Comparison of ENCODE assay signal across 1 cellular context in genomic region chr4:80189581-80189955, GRCh38.
TF ChIP-seq lines count a peak whose summit lies in the region.

No MANE protein-coding gene starts in this region.

TF ChIP-seq in GM23338, 12 proteins besides CTCF, POLR2A, EP300 and RAD21 (continued from another document):
- TF ChIP-seq ZNF462 (CRISPR knock-in tag; IDR thresholded peaks at IDR 0.05) (no peak), ETS1 (IDR thresholded peaks at IDR 0.05) (no peak), CREB1 (CRISPR knock-in tag; IDR thresholded peaks at IDR 0.05; ENCODE audit: low read depth) (no peak), EZH2 (IDR thresholded peaks at IDR 0.05; ENCODE audit: low read depth, unreplicated experiment) (no peak), REST (IDR thresholded peaks at IDR 0.05; ENCODE audit: unreplicated experiment) (no peak)
TF ChIP-seq in GM23338: peak in this region for 0.
